ENCODE assay signal across 9 cellular contexts in the genomic region with DNA sequence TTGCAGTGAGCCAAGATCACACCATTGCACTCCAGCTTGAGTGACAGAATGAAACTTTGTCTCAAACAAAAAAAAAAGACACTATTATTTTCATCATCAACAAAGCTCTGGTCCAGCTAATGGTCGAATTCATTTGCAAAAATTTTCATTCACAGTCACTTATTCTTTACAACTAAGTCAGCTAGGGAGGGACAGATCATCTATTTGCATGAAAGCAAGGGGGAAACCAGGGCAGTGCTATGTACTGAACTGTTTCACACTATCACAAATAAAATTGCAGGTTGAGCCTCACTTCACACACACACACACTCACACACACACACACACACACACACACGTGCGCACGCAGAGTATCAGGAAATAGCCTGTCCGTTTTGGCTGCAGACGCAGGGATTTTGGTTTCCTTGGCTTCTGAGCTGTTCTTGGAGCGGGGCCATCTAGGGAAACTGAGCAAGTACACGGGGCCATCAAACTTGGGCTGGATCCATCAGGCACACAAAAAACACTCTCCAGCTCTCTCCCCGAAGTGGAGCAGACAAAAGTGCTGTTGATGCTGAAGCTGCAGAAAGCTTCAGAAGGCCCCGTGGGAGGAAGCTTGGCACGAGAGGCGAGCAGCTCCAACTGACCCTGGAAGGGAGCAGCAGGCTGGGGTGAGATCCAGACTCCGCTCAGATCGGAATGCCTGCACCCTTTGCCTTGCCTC. TPM values are rescaled to one million over a fixed set of nuclear protein-coding genes. Genes with fewer than 3 reads are reported as not detected.
DNase-seq lines count a peak whose midpoint lies in the region; ATAC-seq and TF ChIP-seq lines count a peak whose summit lies in the region.
"Had no signal": no experiment of that assay in that cellular context is flagged by ENCODE, and none has a peak within 500 bp of the region (broad histone marks: within the 10 kb centered on the region; RNA-seq: fewer than 3 reads in every experiment).

No MANE protein-coding gene starts in this region.

- no peaks in the 10 kb centered on the region for H3K36me3 ChIP-seq in OCI-LY1 (ENCODE audit: insufficient read depth, low read length)
- H3K36me3 ChIP-seq in WERI-Rb-1, result no peaks in the 10 kb centered on the region
- H3K36me3 ChIP-seq: cardiac muscle cell had no signal

- no peaks in the 10 kb centered on the region for H3K9me3 ChIP-seq in OCI-LY1 (ENCODE audit: low read length)
- H3K9me3 ChIP-seq in WERI-Rb-1 (ENCODE audit: severe bottlenecking), result no peaks in the 10 kb centered on the region

- no peak overlapping the region for H3K9ac ChIP-seq in OCI-LY1 (ENCODE audit: low read length)

- H3K4me2 ChIP-seq in OCI-LY1 (ENCODE audit: low read length), result peak overlapping the region; percentile 23; the same call in 1 of the 2 replicates

- no peaks in the 10 kb centered on the region for H3K9me2 ChIP-seq in OCI-LY1 (ENCODE audit: low read depth, low read length)

- ATAC-seq in omental fat pad (ENCODE audit: low FRiP score) (peak; percentile 73), HG02981 (IDR thresholded peaks at IDR 0.05; ENCODE audit: unreplicated experiment) (no peak)

- H3K4me1 ChIP-seq in OCI-LY1 (ENCODE audit: insufficient read depth, low read length, severe bottlenecking), result peaks cover 19% of the 10 kb centered on the region

- DNase-seq in AG09319 (ENCODE audit: extremely low read depth, low read depth) (peak; percentile 29), fibroblast of villous mesenchyme (ENCODE audit: low read depth) (peak; percentile 44), omental fat pad (ENCODE audit: low spot score) (no peak), H4 (ENCODE audit: low spot score) (no peak), HPDE6-E6E7 (ENCODE audit: extremely low spot score) (no peak), WERI-Rb-1 (no peak)

- no peak overlapping the region for H3K27ac ChIP-seq in OCI-LY1 (ENCODE audit: low read depth, low read length, poor library complexity, severe bottlenecking)
- no peak overlapping the region for H3K27ac ChIP-seq in WERI-Rb-1
- H3K27ac ChIP-seq: cardiac muscle cell had no signal

- no peaks in the 10 kb centered on the region for H4K20me1 ChIP-seq in OCI-LY1 (ENCODE audit: insufficient read depth, low read length)

- H3K27me3 ChIP-seq in OCI-LY1 (ENCODE audit: insufficient read depth, low read length), result no peaks in the 10 kb centered on the region
- H3K27me3 ChIP-seq in WERI-Rb-1 (ENCODE audit: insufficient read depth, low read depth, severe bottlenecking), result no peaks in the 10 kb centered on the region
- H3K27me3 ChIP-seq: cardiac muscle cell had no signal

- H3K4me3 ChIP-seq in OCI-LY1 (ENCODE audit: low read depth, low read length, poor library complexity, severe bottlenecking) (no peak overlapping the region), fibroblast of villous mesenchyme (ENCODE audit: low read depth, low read length) (no peak overlapping the region), WERI-Rb-1 (ENCODE audit: low read depth, low read length) (no peak overlapping the region)
- H3K4me3 ChIP-seq: cardiac muscle cell had no signal

- H3F3A ChIP-seq in OCI-LY1 (ENCODE audit: insufficient read depth, low read length), result no peaks in the 10 kb centered on the region

- TF ChIP-seq CTCF in AG09319 (IDR thresholded peaks at IDR 0.05; ENCODE audit: low read depth, low read length) (no peak), OCI-LY1 (IDR thresholded peaks at IDR 0.05; ENCODE audit: low read length) (no peak), fibroblast of villous mesenchyme (IDR thresholded peaks at IDR 0.05; ENCODE audit: insufficient read depth, low read depth, low read length) (no peak), omental fat pad (IDR thresholded peaks at IDR 0.05) (no peak), WERI-Rb-1 (IDR thresholded peaks at IDR 0.05; ENCODE audit: low read depth, low read length) (no peak)

- H2AFZ ChIP-seq in OCI-LY1 (ENCODE audit: low read length), result no peak overlapping the region

- no peaks in the 10 kb centered on the region for H3K79me2 ChIP-seq in OCI-LY1 (ENCODE audit: insufficient read depth, low read length)

RNA-seq across cellular contexts. Expression of a gene that starts 44.3 kb away (rescaled TPM):
- total RNA-seq in fibroblast of villous mesenchyme (53.1 and 89.8 TPM in 2 replicates), omental fat pad (100 to 1,000 TPM in 2 of 4 donors, 10 to 100 TPM in 2; 63.5 to 123 (median 87.6) TPM)
- total RNA-seq in H4 (2014; rRNA removed; shearing (Covaris generic)), result 21.7 and 29.0 TPM in 2 replicates

Comparison
In these comparisons a context has a peak if more than half of its experiments do, and no peak if none do; other contexts are left out.
1. DNase-seq: peak in AG09319 (single experiment) and fibroblast of villous mesenchyme (single experiment); none in omental fat pad (single experiment), H4 (single experiment), HPDE6-E6E7 (single experiment) and WERI-Rb-1 (single experiment).